Comparison of ENCODE assay signal across 24 cellular contexts in genomic region chr5:9505215-9505614, GRCh38. TPM values are rescaled to one million over a fixed set of nuclear protein-coding genes. Genes with fewer than 3 reads are reported as not detected.
"Had no signal": no experiment of that assay in that cellular context is flagged by ENCODE, and none has a peak within 500 bp of the region (broad histone marks: within the 10 kb centered on the region; RNA-seq: fewer than 3 reads in every experiment).

No MANE protein-coding gene starts in this region.

- H3K27ac ChIP-seq: cardiac muscle cell, epithelial cell of prostate, neural progenitor cell, sigmoid colon, testis, vagina had no signal

- H3K27me3 ChIP-seq: cardiac muscle cell, heart left ventricle, neural progenitor cell, sigmoid colon, testis, vagina had no signal

- H3K9ac ChIP-seq: neural progenitor cell had no signal

- H3K9me3 ChIP-seq: heart left ventricle, sigmoid colon, testis, vagina had no signal

- H2AFZ ChIP-seq: neural progenitor cell had no signal

- H3K4me1 ChIP-seq: neural progenitor cell, testis, vagina had no signal

- H3K4me3 ChIP-seq: cardiac muscle cell, heart left ventricle, lung, neural progenitor cell, sigmoid colon, testis, vagina had no signal

- ATAC-seq: heart left ventricle; left lobe of liver; naive thymus-derived CD8-positive, alpha-beta T cell had no signal

- H3K4me2 ChIP-seq: neural progenitor cell had no signal

- DNase-seq: activated CD4-positive, alpha-beta T cell treated with anti-CD3 and anti-CD28 coated beads, Interleukin-2, amount 50 U/mL, for 4 hours; activated CD8-positive, alpha-beta memory T cell treated with anti-CD3 and anti-CD28 coated beads for 24 hours; activated CD8-positive, alpha-beta memory T cell treated with anti-CD3 and anti-CD28 coated beads, Interleukin-2, amount 50 U/mL, for 48 hours; activated effector memory CD4-positive, alpha-beta T cell treated with Interleukin-2 at 50 U/mL for 16 hours; activated naive CD4-positive, alpha-beta T cell treated with anti-CD3 and anti-CD28 coated beads for 36 hours; activated naive CD8-positive, alpha-beta T cell treated with anti-CD3 and anti-CD28 coated beads, Interleukin-2, amount 10 ng/mL, durations not matched to agents 7 days and 5 days; activated T-cell treated with anti-CD3 and anti-CD28 coated beads, Interleukin-2, amount 50 U/mL, for 48 hours; amygdala; heart left ventricle; kidney; naive thymus-derived CD8-positive, alpha-beta T cell; retina; sigmoid colon; stimulated activated CD4-positive, alpha-beta T cell treated with anti-CD3 and anti-CD28 coated beads, Interleukin-4, amount 100 ng/mL, for 1 hour; stimulated activated naive CD4-positive, alpha-beta T cell; T-helper 9 cell; testis; trophoblast cell had no signal

- FAIRE-seq: kidney had no signal

- H3K36me3 ChIP-seq: cardiac muscle cell, heart left ventricle, neural progenitor cell, sigmoid colon, vagina had no signal

RNA-seq across cellular contexts. Expression of gene SEMA5A, which starts 40.7 kb away (rescaled TPM):
- total RNA-seq: activated naive CD4-positive, alpha-beta T cell treated with anti-CD3 and anti-CD28 coated beads for 36 hours; naive thymus-derived CD8-positive, alpha-beta T cell had no signal
- polyA plus RNA-seq: naive thymus-derived CD8-positive, alpha-beta T cell had no signal
